In the genomic region with DNA sequence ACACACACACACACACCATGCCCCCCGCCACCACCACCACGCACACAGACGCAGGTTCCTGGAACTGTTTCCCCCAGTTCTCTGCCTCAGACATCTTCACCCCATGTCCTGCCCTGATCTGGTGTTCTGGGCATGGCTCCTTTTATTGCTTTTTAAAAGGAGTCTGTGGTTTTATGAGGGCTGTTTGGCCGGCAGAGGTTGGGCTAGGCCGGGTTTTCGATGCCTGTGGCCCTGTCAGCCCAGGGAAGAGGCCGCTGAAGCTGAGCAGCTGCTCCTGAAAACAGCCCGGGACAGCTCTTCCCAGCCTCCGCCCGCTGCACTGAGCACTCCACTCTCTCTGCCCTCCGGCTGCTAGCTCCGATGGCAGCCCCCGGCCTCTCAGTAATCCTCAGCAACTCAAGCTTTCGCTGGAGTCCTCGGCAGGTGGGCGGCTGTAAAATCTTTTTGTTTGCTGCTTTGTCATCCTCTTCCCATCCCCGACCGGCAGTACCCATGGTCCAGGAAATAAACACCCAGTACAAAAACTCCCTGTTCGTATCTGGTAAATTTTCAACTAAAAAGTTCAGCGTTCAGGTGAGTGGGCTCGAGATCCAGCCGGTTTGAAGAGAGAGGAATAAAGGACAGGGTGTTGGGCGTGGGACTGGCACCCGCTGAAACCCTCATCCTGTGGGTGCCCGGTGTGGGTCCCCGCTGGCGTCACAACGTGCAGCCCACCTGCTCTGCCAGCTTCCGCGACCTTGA, we compare ENCODE assay signal across 10 cellular contexts.
DNase-seq lines count a peak whose midpoint lies in the region; FAIRE-seq and TF ChIP-seq lines count a peak whose summit lies in the region.
"Had no signal": no experiment of that assay in that cellular context is flagged by ENCODE, and none has a peak within 500 bp of the region (broad histone marks: within the 10 kb centered on the region; RNA-seq: fewer than 3 reads in every experiment).

No MANE protein-coding gene starts in this region.

- H3K27me3 Mint-ChIP-seq in astrocyte (ENCODE audit: low read depth, unreplicated experiment): peaks cover 14% of the 10 kb centered on the region

- no peak for TF ChIP-seq CTCF in astrocyte (IDR thresholded peaks at IDR 0.05; ENCODE audit: insufficient read depth, low read depth, low read length)
- TF ChIP-seq CTCF in stomach (IDR thresholded peaks at IDR 0.05): no peak
- TF ChIP-seq CTCF in D721Med (IDR thresholded peaks at IDR 0.05; ENCODE audit: insufficient read depth, missing control alignments): no peak

- 56 to 81% (median 66%) methylated on average over 21 to 30 of the region's 30 CpGs for WGBS in stomach, 5 donors

- H3K27me3 ChIP-seq in astrocyte (ENCODE audit: insufficient read depth, low read length) (peaks cover 61% of the 10 kb centered on the region), stomach (no peaks in the 10 kb centered on the region)

- DNase-seq in HuH-7.5 (ENCODE audit: low spot score) (peak; percentile 27), astrocyte (ENCODE audit: low read depth) (peak; percentile 66), kidney tubule cell (ENCODE audit: low spot score) (peak; percentile 46), stomach (no peak), cerebellar nuclear complex (lab: John Stamatoyannopoulos, UW) (no peak), D721Med (ENCODE audit: insufficient read length, low spot score) (no peak), SIG-M5 (lab: John Stamatoyannopoulos, UW) (no peak)
- DNase-seq in NK-92 treated with Interleukin-12 subunit alpha and Interleukin-12 subunit beta, amount 100 ng/mL, for 24 hours (lab: John Stamatoyannopoulos, UW): no peak
- DNase-seq: NCI-H2029 had no signal

- H3K9ac ChIP-seq in astrocyte (ENCODE audit: low read length): no peak overlapping the region

- no peak for FAIRE-seq in astrocyte (lab: Jason Lieb, UNC)
- no peak for FAIRE-seq in D721Med (lab: Jason Lieb, UNC)

- no peak overlapping the region for H2AFZ ChIP-seq in astrocyte (ENCODE audit: low read depth, low read length)

- no peaks in the 10 kb centered on the region for H3K36me3 ChIP-seq in astrocyte (ENCODE audit: insufficient read depth, low read length)
- H3K36me3 ChIP-seq in stomach: no peaks in the 10 kb centered on the region

- peaks cover 18% of the 10 kb centered on the region for H3K4me1 Mint-ChIP-seq in astrocyte (ENCODE audit: low read depth, unreplicated experiment)
- H3K4me1 Mint-ChIP-seq: activated T-helper 17 cell treated with anti-CD3 and anti-CD28 coated beads, Interleukin-2, amount 50 U/mL, for 72 hours had no signal

- H3K4me3 ChIP-seq in astrocyte (ENCODE audit: insufficient read depth, low read depth, low read length) (no peak overlapping the region), stomach (no peak overlapping the region)

- intact Hi-C loops in stomach (cut with DNase I; ENCODE audit: low total_unique reads): no loop called here

- no peak overlapping the region for H3K27ac ChIP-seq in astrocyte (ENCODE audit: low read depth, low read length)
- peak overlapping the region; percentile 66 to 85 (median 79) for H3K27ac ChIP-seq in stomach

- no peaks in the 10 kb centered on the region for H4K20me1 ChIP-seq in astrocyte (ENCODE audit: insufficient read depth, low read length)

- no peaks in the 10 kb centered on the region for H3K36me3 Mint-ChIP-seq in astrocyte (ENCODE audit: low read depth, unreplicated experiment)

- H3K9me3 ChIP-seq in astrocyte (ENCODE audit: insufficient read depth, low read depth, low read length): no peaks in the 10 kb centered on the region
- no peaks in the 10 kb centered on the region for H3K9me3 ChIP-seq in stomach

- peak overlapping the region; percentile 27 for H3K4me2 ChIP-seq in astrocyte (ENCODE audit: low read length)

- no peak overlapping the region for H3K4me3 Mint-ChIP-seq in astrocyte (ENCODE audit: unreplicated experiment)
- H3K4me3 Mint-ChIP-seq: activated T-helper 17 cell treated with anti-CD3 and anti-CD28 coated beads, Interleukin-2, amount 50 U/mL, for 72 hours had no signal

- H3K9me3 Mint-ChIP-seq in astrocyte (ENCODE audit: unreplicated experiment): no peaks in the 10 kb centered on the region
- H3K9me3 Mint-ChIP-seq: activated T-helper 17 cell treated with anti-CD3 and anti-CD28 coated beads, Interleukin-2, amount 50 U/mL, for 72 hours had no signal

- H3K4me1 ChIP-seq in astrocyte (ENCODE audit: insufficient read depth, low read length) (peaks cover 7% of the 10 kb centered on the region), stomach (peaks cover 8 to 45% (median 25%) of the 10 kb centered on the region in 4 donors)

- no peaks in the 10 kb centered on the region for H3K79me2 ChIP-seq in astrocyte (ENCODE audit: insufficient read depth, low read length)

- no peak for TF ChIP-seq EP300 in stomach (IDR thresholded peaks at IDR 0.05)

- TF ChIP-seq POLR2A in stomach (IDR thresholded peaks at IDR 0.05): no peak

- H3K27ac Mint-ChIP-seq in astrocyte (ENCODE audit: unreplicated experiment): no peak overlapping the region
- H3K27ac Mint-ChIP-seq: activated T-helper 17 cell treated with anti-CD3 and anti-CD28 coated beads, Interleukin-2, amount 50 U/mL, for 72 hours had no signal

Comparison
In these comparisons a context has a peak if more than half of its experiments do, and no peak if none do; other contexts are left out.
1. DNase-seq: peak in HuH-7.5 (single experiment), astrocyte (single experiment) and kidney tubule cell (single experiment); none in stomach (single experiment), cerebellar nuclear complex (0 of 2), D721Med (single experiment), NK-92 treated with Interleukin-12 subunit alpha and Interleukin-12 subunit beta, amount 100 ng/mL, for 24 hours (single experiment) and SIG-M5 (single experiment).